ENCODE assay signal across 9 cellular contexts in the genomic region with DNA sequence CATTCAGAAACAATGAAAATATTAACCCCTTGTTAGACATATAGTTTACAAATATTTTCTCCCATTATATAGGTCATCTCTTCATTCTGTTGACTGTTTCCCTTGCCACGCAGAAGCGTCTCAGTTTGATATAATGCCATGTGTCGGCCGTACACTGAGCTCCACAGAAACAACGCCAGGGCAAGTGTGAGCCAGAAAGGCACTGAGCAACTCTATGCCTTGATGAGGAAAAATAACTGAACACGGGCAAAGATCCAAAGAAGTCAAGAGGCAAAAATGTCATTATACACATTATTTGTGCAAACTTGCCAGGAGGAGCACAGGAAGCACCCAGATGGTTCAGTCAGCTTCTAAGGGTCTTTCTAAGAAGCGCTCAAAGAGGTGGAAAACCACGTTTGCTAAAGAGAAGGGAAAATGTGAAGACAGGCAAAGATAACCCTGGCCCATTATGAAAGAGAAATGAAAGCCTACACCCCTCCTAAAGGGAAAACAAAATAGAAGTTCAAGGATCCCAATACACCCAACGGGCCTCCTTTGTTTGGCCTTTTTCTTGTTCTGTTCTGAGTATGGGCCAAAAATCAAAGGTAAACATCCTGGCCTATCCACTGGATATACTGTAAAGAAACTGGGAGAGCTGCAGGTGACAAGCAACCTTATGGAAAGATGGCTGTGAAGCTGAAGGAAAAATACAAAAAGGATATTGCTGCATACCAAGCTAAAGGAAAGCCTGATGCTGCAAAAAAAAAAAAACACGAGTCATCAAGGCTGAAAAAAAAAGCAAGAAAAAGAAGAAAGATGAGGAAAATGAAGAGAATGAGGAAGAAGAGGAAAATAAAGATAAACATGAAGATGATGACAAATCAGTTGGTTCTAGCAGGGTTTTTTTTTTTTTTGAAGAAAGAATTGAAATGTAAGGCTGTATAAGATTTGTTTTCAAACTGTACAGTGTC. TPM values are rescaled to one million over a fixed set of nuclear protein-coding genes. Genes with fewer than 3 reads are reported as not detected.
DNase-seq lines count a peak whose midpoint lies in the region; ATAC-seq and TF ChIP-seq lines count a peak whose summit lies in the region.
"Had no signal": no experiment of that assay in that cellular context is flagged by ENCODE, and none has a peak within 500 bp of the region (broad histone marks: within the 10 kb centered on the region; RNA-seq: fewer than 3 reads in every experiment).

No MANE protein-coding gene starts in this region.

- H3K27ac ChIP-seq in ACC112 (ENCODE audit: low read depth, low read length) (peak overlapping the region; percentile 62), HUES48 (ENCODE audit: low read depth, low read length) (peak overlapping the region; percentile 35), mammary epithelial cell (ENCODE audit: insufficient read depth, low read depth, low read length) (no peak overlapping the region)

- H3K4me2 ChIP-seq in mammary epithelial cell (ENCODE audit: insufficient read depth, low read depth, low read length) = peak overlapping the region; percentile 67

- H3K9ac ChIP-seq in HUES48 (ENCODE audit: low read depth, low read length) (peak overlapping the region; percentile 30; the same call in 1 of the 2 replicates), mammary epithelial cell (ENCODE audit: insufficient read depth, low read length) (no peak overlapping the region)

- in situ Hi-C loops in mammary epithelial cell (cut with MboI; ENCODE audit: low sequenced_read_pairs in 2 of 2) = no loop called here

- H3K4me1 ChIP-seq in ACC112 (ENCODE audit: control insufficient read depth, insufficient read depth, low read length, unreplicated experiment) (peaks cover 29% of the 10 kb centered on the region), HUES48 (ENCODE audit: control insufficient read depth, insufficient read depth, low read length) (peaks cover 23% of the 10 kb centered on the region), mammary epithelial cell (ENCODE audit: insufficient read depth, low read length) (peaks cover 18% of the 10 kb centered on the region)

- dilution Hi-C loops in mammary epithelial cell (cut with HindIII; ENCODE audit: low sequenced_read_pairs) = loop anchor here (5.0 kb wide), 1 partner anchor 39 kb away; no protein-coding TSS in a partner anchor

- WGBS in mammary epithelial cell (ENCODE audit: low coverage, missing lambda C conversion rate) = 78% methylated on average over 10 of the region's 10 CpGs

- peak overlapping the region; percentile 68 for H3K4me3 ChIP-seq in ACC112 (ENCODE audit: low read depth, low read length)
- no peak overlapping the region for H3K4me3 ChIP-seq in HUES48 (ENCODE audit: low read depth, low read length)
- H3K4me3 ChIP-seq in mammary epithelial cell (replicated peaks in 1 of 3; ENCODE audit: insufficient read depth in 1 of 3, low read depth in 2 of 3, low read length in 3 of 3) = no peak overlapping the region

- CTCF ChIA-PET in mammary epithelial cell (lab: Charles Lee; ENCODE audit: low non-redundant PET) = no interaction called here

- H4K20me1 ChIP-seq in mammary epithelial cell (ENCODE audit: insufficient read depth, low read length) = no peaks in the 10 kb centered on the region

- ATAC-seq in HG02571 (IDR thresholded peaks at IDR 0.05; ENCODE audit: unreplicated experiment) (no peak), HG02870 (IDR thresholded peaks at IDR 0.05; ENCODE audit: unreplicated experiment) (no peak)

- DNase-seq in mammary epithelial cell = no peak
- DNase-seq in medulla oblongata (ENCODE audit: extremely low spot score) = peak; percentile 31
- no peak for DNase-seq in DMS114 treated with DMSO at 0.1 percent for 48 hours (lab: John Stamatoyannopoulos, UW; ENCODE audit: unreplicated experiment)
- DNase-seq in NCI-H345 (lab: John Stamatoyannopoulos, UW) = no peak
- DNase-seq: NCI-H1694 treated with DMSO at 0.1 percent for 48 hours had no signal

- H2AFZ ChIP-seq in ACC112 (ENCODE audit: low read length, unreplicated experiment) = peak overlapping the region; percentile 33
- H2AFZ ChIP-seq in mammary epithelial cell (ENCODE audit: low read depth, low read length) = no peak overlapping the region

- H3K27me3 ChIP-seq in ACC112 (ENCODE audit: insufficient read depth, low read length) (no peaks in the 10 kb centered on the region), HUES48 (ENCODE audit: control insufficient read depth, insufficient read depth, low read length) (no peaks in the 10 kb centered on the region), mammary epithelial cell (ENCODE audit: insufficient read depth, low read length) (no peaks in the 10 kb centered on the region)

- no TSS peak for BruUV-seq in mammary epithelial cell (replicated peaks; lab: Mats Ljungman, UMichigan)

- H3K9me3 ChIP-seq in HUES48 (ENCODE audit: control insufficient read depth, insufficient read depth, low read length) = no peaks in the 10 kb centered on the region
- no peaks in the 10 kb centered on the region for H3K9me3 ChIP-seq in mammary epithelial cell (replicated peaks; ENCODE audit: insufficient read depth, low read length)

- no peak for TF ChIP-seq CTCF in mammary epithelial cell (conservative IDR thresholded peaks at IDR 0.05 in 1 of 2, IDR thresholded peaks at IDR 0.05 in 1 of 2; ENCODE audit: extremely low read depth in 1 of 2, insufficient read depth in 1 of 2, low read depth in 1 of 2, low read length in 2 of 2)

- intact Hi-C loops in mammary epithelial cell (cut with micrococcal nuclease) = no loop called here

- no peaks in the 10 kb centered on the region for H3K36me3 ChIP-seq in ACC112 (ENCODE audit: insufficient read depth, low read length)
- peaks cover 4% of the 10 kb centered on the region; the same call in 1 of the 2 replicates for H3K36me3 ChIP-seq in HUES48 (ENCODE audit: control insufficient read depth, insufficient read depth, low read length)
- peaks cover 1% of the 10 kb centered on the region for H3K36me3 ChIP-seq in mammary epithelial cell (ENCODE audit: insufficient read depth, low read length)

- H3K79me2 ChIP-seq in ACC112 (ENCODE audit: control insufficient read depth, insufficient read depth, low read length, unreplicated experiment) = peaks cover 96% of the 10 kb centered on the region
- H3K79me2 ChIP-seq in mammary epithelial cell (ENCODE audit: insufficient read depth, low read length) = peaks cover 97% of the 10 kb centered on the region

RNA-seq across cellular contexts. Expression of gene ARHGAP12, which starts 15.5 kb away (rescaled TPM):
- 10 to 100 TPM; 26.0 to 38.8 TPM for total RNA-seq in mammary epithelial cell
- 10.3 TPM for polyA plus RNA-seq in mammary epithelial cell
- polyA minus RNA-seq in mammary epithelial cell = 20.9 TPM
